Comparison of ENCODE assay signal across 1 cellular context in genomic region chr7:107099154-107099553, GRCh38. TPM values are rescaled to one million over a fixed set of nuclear protein-coding genes. Genes with fewer than 3 reads are reported as not detected.
"Had no signal": no experiment of that assay in that cellular context is flagged by ENCODE, and none has a peak within 500 bp of the region (broad histone marks: within the 10 kb centered on the region; RNA-seq: fewer than 3 reads in every experiment).

No MANE protein-coding gene starts in this region.

RNA-seq across cellular contexts. Expression of gene PRKAR2B, which starts 54.6 kb away (rescaled TPM):
- polyA plus RNA-seq: mammary epithelial cell had no signal
